28 cellular contexts compared by ENCODE assay signal in the genomic region with DNA sequence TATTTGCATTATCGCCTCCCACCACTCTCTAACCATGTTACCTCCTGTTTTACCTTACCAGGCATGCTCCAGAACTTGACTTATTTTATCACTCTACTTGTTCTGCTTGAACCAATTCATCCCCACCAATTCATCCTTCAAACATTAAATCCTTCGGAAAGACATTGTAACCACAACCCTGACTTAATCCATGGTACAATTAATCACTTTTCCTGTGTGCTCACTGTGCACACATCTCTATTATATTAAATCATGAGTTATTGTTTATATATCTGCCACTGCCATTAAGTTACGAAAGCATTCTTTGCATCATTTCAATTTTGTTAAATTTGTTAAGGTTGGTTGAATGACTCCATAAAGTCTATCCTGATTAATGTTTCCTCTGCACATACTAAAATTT. TPM values are rescaled to one million over a fixed set of nuclear protein-coding genes. Genes with fewer than 3 reads are reported as not detected.
DNase-seq lines count a peak whose midpoint lies in the region; ATAC-seq, FAIRE-seq and TF ChIP-seq lines count a peak whose summit lies in the region.
"Had no signal": no experiment of that assay in that cellular context is flagged by ENCODE, and none has a peak within 500 bp of the region (broad histone marks: within the 10 kb centered on the region; RNA-seq: fewer than 3 reads in every experiment).

No MANE protein-coding gene starts in this region.

- no peak for FAIRE-seq in bronchial epithelial cell (lab: Jason Lieb, UNC)
- FAIRE-seq: A204.1, D721Med, GM18507 had no signal

- POLR2A ChIA-PET in RWPE1 (lab: Yijun Ruan, JAX; ENCODE audit: low non-redundant PET): no interaction called here

- CTCF ChIA-PET in RWPE1 (lab: Yijun Ruan, JAX): no interaction called here

- no peaks in the 10 kb centered on the region for H3K36me3 ChIP-seq in bronchial epithelial cell (ENCODE audit: control insufficient read depth, insufficient read depth, low read length)
- H3K36me3 ChIP-seq: BLaER1 treated with 17β-estradiol and CSF1 and Interleukin-3, amounts not matched to agents 10 nM and 100 nM had no signal

- H3K4me1 ChIP-seq in foreskin keratinocyte: peaks cover 4% of the 10 kb centered on the region

- peak; percentile 14 for DNase-seq in HS-5 (ENCODE audit: low read depth)
- peak; percentile 46 for DNase-seq in RWPE1 (ENCODE audit: low spot score)
- peak; percentile 93 for DNase-seq in bronchial epithelial cell (ENCODE audit: low read depth)
- peak; percentile 79 for DNase-seq in iris pigment epithelial cell (ENCODE audit: low read depth)
- no peak for DNase-seq in foreskin keratinocyte
- no peak for DNase-seq in T-helper 1 cell
- DNase-seq: AML-193; CD4-positive, alpha-beta T cell; H7; IMR-90; KG1; NCI-H1048; NCI-H1694 treated with DMSO at 0.1 percent for 48 hours; NCI-H2081; NCI-H226; NCI-H524; NCI-H748 treated with DMSO at 0.1 percent for 48 hours; SHP77 had no signal

- H3K27ac ChIP-seq in RWPE1 (no peak overlapping the region), foreskin keratinocyte (no peak overlapping the region)
- H3K27ac ChIP-seq: BLaER1 treated with 17β-estradiol and CSF1 and Interleukin-3, amounts not matched to agents 10 nM and 100 nM; PC-9 had no signal

- TF ChIP-seq CTCF in RWPE1 (conservative IDR thresholded peaks at IDR 0.05; ENCODE audit: low read depth): no peak
- TF ChIP-seq CTCF in bronchial epithelial cell (IDR thresholded peaks at IDR 0.05; ENCODE audit: insufficient read depth, low read length, severe bottlenecking): no peak
- no peak for TF ChIP-seq CTCF in foreskin keratinocyte (conservative IDR thresholded peaks at IDR 0.05)

- H3K4me3 ChIP-seq in bronchial epithelial cell (ENCODE audit: low read depth, low read length): no peak overlapping the region
- H3K4me3 ChIP-seq: BLaER1 treated with 17β-estradiol and CSF1 and Interleukin-3, amounts not matched to agents 10 nM and 100 nM; PC-9 had no signal

- ATAC-seq in foreskin keratinocyte: no peak
- ATAC-seq in HG03565 (IDR thresholded peaks at IDR 0.05; ENCODE audit: unreplicated experiment): no peak

- H3K27me3 ChIP-seq in bronchial epithelial cell (ENCODE audit: control insufficient read depth, insufficient read depth, low read length): no peaks in the 10 kb centered on the region
- no peaks in the 10 kb centered on the region for H3K27me3 ChIP-seq in foreskin keratinocyte

RNA-seq across cellular contexts. Expression of a gene that starts 7.4 kb away (rescaled TPM):
- total RNA-seq in bronchial epithelial cell: not detected in 2 replicates
- total RNA-seq in foreskin keratinocyte: 0.65 TPM in 1 of 2 replicates, not detected in the other
- polyA plus RNA-seq in foreskin keratinocyte: 0.10 TPM in 1 of 2 replicates, not detected in the other
- total RNA-seq: CD4-positive, alpha-beta T cell; G401; H7; IMR-90; PC-9; SK-MEL-5 had no signal
- polyA plus RNA-seq: AG04450 had no signal

RNA-seq across cellular contexts. Expression of a gene that starts 35.3 kb away (rescaled TPM):
- total RNA-seq in bronchial epithelial cell (not detected in 2 replicates), foreskin keratinocyte (not detected in 2 replicates)
- not detected in 2 replicates for polyA plus RNA-seq in foreskin keratinocyte
- total RNA-seq: CD4-positive, alpha-beta T cell; G401; IMR-90; PC-9; RPMI7951; SK-MEL-5 had no signal
- polyA plus RNA-seq: AG04450, IMR-90 had no signal

Comparison
In these comparisons a context has a peak if more than half of its experiments do, and no peak if none do; other contexts are left out.
1. DNase-seq: peak in HS-5 (single experiment), RWPE1 (single experiment), bronchial epithelial cell (single experiment) and iris pigment epithelial cell (single experiment); none in foreskin keratinocyte (0 of 2) and T-helper 1 cell (0 of 5).